ENCODE assay signal across 11 cellular contexts in the genomic region with DNA sequence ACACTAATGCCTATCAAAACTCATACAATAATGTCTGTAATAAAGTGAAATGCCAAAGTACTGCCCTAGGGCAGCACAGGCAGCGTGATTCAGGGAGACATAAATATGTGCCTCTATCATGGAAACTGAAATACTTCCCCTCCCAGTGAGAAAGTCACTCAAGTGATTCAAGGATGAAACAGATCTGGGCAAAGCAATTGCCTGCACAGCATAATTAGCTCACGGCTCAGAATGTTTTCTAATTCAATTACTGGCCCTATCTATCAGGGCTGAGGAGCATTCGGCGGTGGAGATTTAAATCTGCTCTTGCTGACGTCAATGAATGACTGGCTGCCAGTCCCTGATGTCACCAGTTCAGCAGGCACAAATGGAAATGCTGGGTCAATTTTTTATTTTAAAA. TPM values are rescaled to one million over a fixed set of nuclear protein-coding genes. Genes with fewer than 3 reads are reported as not detected.
DNase-seq lines count a peak whose midpoint lies in the region; ATAC-seq and TF ChIP-seq lines count a peak whose summit lies in the region.
"Had no signal": no experiment of that assay in that cellular context is flagged by ENCODE, and none has a peak within 500 bp of the region (broad histone marks: within the 10 kb centered on the region; RNA-seq: fewer than 3 reads in every experiment).

No MANE protein-coding gene starts in this region.

- DNase-seq in HFFc6: peak; percentile 99
- peak; percentile 44 for DNase-seq in T1000 (lab: John Stamatoyannopoulos, UW)
- DNase-seq in foreskin keratinocyte: peak; percentile 88 to 96
- no peak for DNase-seq in gastrocnemius medialis
- DNase-seq in NCI-H2029 treated with DMSO at 0.1 percent for 48 hours (lab: John Stamatoyannopoulos, UW): no peak
- DNase-seq in ecto neural progenitor cell (ENCODE audit: low spot score): no peak
- DNase-seq in Karpas-422: no peak
- DNase-seq: NCI-H1694 had no signal

- H3K9me3 ChIP-seq in gastrocnemius medialis (no peaks in the 10 kb centered on the region), Karpas-422 (ENCODE audit: low read length) (no peaks in the 10 kb centered on the region)
- H3K9me3 ChIP-seq: SJSA1 had no signal

- H3K27ac ChIP-seq in foreskin keratinocyte (peak overlapping the region; percentile 45), gastrocnemius medialis (peak overlapping the region; percentile 45 to 60 (median 52)), Karpas-422 (ENCODE audit: low read length) (no peak overlapping the region)
- H3K27ac ChIP-seq: SJSA1 had no signal

- H3K4me3 Mint-ChIP-seq in HFFc6: peak overlapping the region; percentile 61
- H3K4me3 Mint-ChIP-seq: stimulated activated naive CD8-positive, alpha-beta T cell treated with anti-CD3 and anti-CD28 coated beads, Interleukin-15, Interleukin-2, amounts not matched to agents 100 ng/mL and 50 ng/mL, for 24 hours had no signal

- no peaks in the 10 kb centered on the region; the same call in 1 of the 2 replicates for H3K27me3 Mint-ChIP-seq in HFFc6 (ENCODE audit: insufficient read depth)
- H3K27me3 Mint-ChIP-seq: stimulated activated naive CD8-positive, alpha-beta T cell treated with anti-CD3 and anti-CD28 coated beads, Interleukin-15, Interleukin-2, amounts not matched to agents 100 ng/mL and 50 ng/mL, for 24 hours had no signal

- TF ChIP-seq CTCF in HFFc6 (IDR thresholded peaks at IDR 0.05) (no peak), foreskin keratinocyte (conservative IDR thresholded peaks at IDR 0.05) (no peak), gastrocnemius medialis (IDR thresholded peaks at IDR 0.05 in 4 of 5, conservative IDR thresholded peaks at IDR 0.05 in 1 of 5) (no peak)

- H3K9me3 Mint-ChIP-seq in HFFc6: peaks cover 5% of the 10 kb centered on the region
- H3K9me3 Mint-ChIP-seq: stimulated activated naive CD8-positive, alpha-beta T cell treated with anti-CD3 and anti-CD28 coated beads, Interleukin-15, Interleukin-2, amounts not matched to agents 100 ng/mL and 50 ng/mL, for 24 hours had no signal

- H3K27me3 ChIP-seq in foreskin keratinocyte (no peaks in the 10 kb centered on the region), gastrocnemius medialis (no peaks in the 10 kb centered on the region), Karpas-422 (ENCODE audit: low read length) (no peaks in the 10 kb centered on the region)
- H3K27me3 ChIP-seq: SJSA1 had no signal

- H3K36me3 ChIP-seq in gastrocnemius medialis: no peaks in the 10 kb centered on the region
- no peaks in the 10 kb centered on the region for H3K36me3 ChIP-seq in Karpas-422 (ENCODE audit: insufficient read depth, low read length)
- H3K36me3 ChIP-seq: SJSA1 had no signal

- H3K4me3 ChIP-seq in gastrocnemius medialis: no peak overlapping the region
- no peak overlapping the region for H3K4me3 ChIP-seq in Karpas-422 (ENCODE audit: low read length)
- H3K4me3 ChIP-seq: SJSA1 had no signal

- in situ Hi-C loops in gastrocnemius medialis (cut with MboI; ENCODE audit: low sequenced_read_pairs in 4 of 4): no loop called here

- H3K4me1 Mint-ChIP-seq in HFFc6 (ENCODE audit: low read depth): peaks cover 68% of the 10 kb centered on the region

- H3K9ac ChIP-seq in Karpas-422 (ENCODE audit: low read length): no peak overlapping the region

- no peaks in the 10 kb centered on the region for H3K9me2 ChIP-seq in Karpas-422 (replicated peaks; ENCODE audit: insufficient read depth, low read length)

- no peak for TF ChIP-seq POLR2A in gastrocnemius medialis (IDR thresholded peaks at IDR 0.05)

- peak overlapping the region; percentile 86 for H3K27ac Mint-ChIP-seq in HFFc6
- H3K27ac Mint-ChIP-seq: stimulated activated naive CD8-positive, alpha-beta T cell treated with anti-CD3 and anti-CD28 coated beads, Interleukin-15, Interleukin-2, amounts not matched to agents 100 ng/mL and 50 ng/mL, for 24 hours had no signal

- H2AFZ ChIP-seq in Karpas-422 (ENCODE audit: low read length): no peak overlapping the region

- H3K36me3 Mint-ChIP-seq in HFFc6 (ENCODE audit: low read depth): peaks cover 32% of the 10 kb centered on the region

- no peaks in the 10 kb centered on the region for H4K20me1 ChIP-seq in Karpas-422 (ENCODE audit: insufficient read depth, low read depth, low read length)

- peaks cover 7% of the 10 kb centered on the region for H3K4me1 ChIP-seq in foreskin keratinocyte
- peaks cover 8 to 18% of the 10 kb centered on the region in 2 donors for H3K4me1 ChIP-seq in gastrocnemius medialis
- peaks cover 13% of the 10 kb centered on the region for H3K4me1 ChIP-seq in Karpas-422 (ENCODE audit: low read length)
- H3K4me1 ChIP-seq: SJSA1 had no signal

- ATAC-seq in foreskin keratinocyte (peak; percentile 95), gastrocnemius medialis (peak in 1 of 2 donors; percentile 32)
- ATAC-seq: activated naive CD4-positive, alpha-beta T cell treated with anti-CD3 and anti-CD28 coated beads, Interleukin-2, amount 50 U/mL, for 72 hours had no signal

- H3K4me2 ChIP-seq in Karpas-422 (ENCODE audit: low read depth, low read length, poor library complexity, severe bottlenecking): no peak overlapping the region

- H3K79me2 ChIP-seq in Karpas-422 (ENCODE audit: low read length): no peaks in the 10 kb centered on the region

- intact Hi-C loops in gastrocnemius medialis (cut with DNase I; ENCODE audit: low total_unique reads): no loop called here

RNA-seq across cellular contexts. Expression of gene PPP2R1B, which starts 27.7 kb away (rescaled TPM):
- total RNA-seq in HFFc6 (2021; fragmentation: NEBNext Ultra II Directional; extraction: Animal tissue kit (Norgen Biotek cat#: 25700)): 10 to 100 TPM; 41.6 to 50.9 (median 44.3) TPM
- total RNA-seq in foreskin keratinocyte: 30.4 and 32.9 TPM in 2 replicates
- 11.5 and 13.1 TPM in 2 replicates for polyA plus RNA-seq in foreskin keratinocyte
- 10 to 100 TPM in 2 of 4 donors, 1 to 10 TPM in 2; 7.3 to 16.0 (median 9.4) TPM for total RNA-seq in gastrocnemius medialis
- 145 and 211 TPM in 2 replicates for total RNA-seq in Karpas-422 (2014; rRNA removed; shearing (Covaris generic); ENCODE audit: low replicate concordance)

Comparison
In these comparisons a context has a peak if more than half of its experiments do, and no peak if none do; other contexts are left out.
1. DNase-seq: peak in HFFc6 (single experiment), T1000 (single experiment) and foreskin keratinocyte (2 of 2); none in gastrocnemius medialis (0 of 2), NCI-H2029 treated with DMSO at 0.1 percent for 48 hours (single experiment), ecto neural progenitor cell (single experiment) and Karpas-422 (single experiment).